35 cellular contexts compared by ENCODE assay signal in the genomic region with DNA sequence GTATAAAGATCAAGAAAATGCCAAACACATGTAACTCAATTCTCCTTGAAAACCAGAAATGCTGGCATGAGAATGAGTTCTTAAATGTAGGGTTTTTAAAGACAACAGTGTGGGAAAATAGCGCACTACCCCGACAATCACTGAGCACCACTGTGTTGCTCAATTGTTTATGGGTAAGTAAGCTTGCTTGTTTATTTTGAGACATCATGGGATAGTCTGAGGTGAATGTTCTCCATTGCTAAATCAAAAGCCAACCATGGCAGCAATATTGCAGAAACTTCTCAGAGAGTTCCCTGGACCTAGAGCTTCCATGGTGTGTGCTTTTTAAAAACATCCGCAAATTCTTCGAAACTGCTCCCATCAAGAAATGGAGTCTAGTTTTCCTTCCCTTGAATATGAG.
"Had no signal": no experiment of that assay in that cellular context is flagged by ENCODE, and none has a peak within 500 bp of the region (broad histone marks: within the 10 kb centered on the region; RNA-seq: fewer than 3 reads in every experiment).

No MANE protein-coding gene starts in this region.

- H3K27ac ChIP-seq: KMS-11 had no signal

- H3K9me3 ChIP-seq: MG63 had no signal

- H3K36me3 ChIP-seq: MG63 had no signal

- DNase-seq: Karpas-422, Kasumi-1, KBM-7, KG1, MG63, MM.1S, MV-4-11, NCI-H1048, NCI-H1092, NCI-H1092 treated with DMSO at 0.1 percent for 48 hours, NCI-H1105, NCI-H1105 treated with DMSO at 0.1 percent for 48 hours, NCI-H1417, NCI-H1417 treated with DMSO at 0.1 percent for 48 hours, NCI-H1436, NCI-H1436 treated with DMSO at 0.1 percent for 48 hours, NCI-H146, NCI-H1694, NCI-H1694 treated with DMSO at 0.1 percent for 48 hours, NCI-H187, NCI-H187 treated with DMSO at 0.1 percent for 48 hours, NCI-H1930, NCI-H2029, NCI-H2029 treated with DMSO at 0.1 percent for 48 hours, NCI-H2081, NCI-H2081 treated with DMSO at 0.1 percent for 48 hours, NCI-H2107, NCI-H2171, NCI-H2171 treated with DMSO at 0.1 percent for 48 hours, NCI-H2227 treated with DMSO at 0.1 percent for 48 hours, NCI-H226, NCI-H345, NCI-H446, NCI-H446 treated with DMSO at 0.1 percent for 48 hours had no signal

- H3K4me3 ChIP-seq: MG63 had no signal
